9 cellular contexts compared by ENCODE assay signal in genomic region chr15:69668049-69668705, GRCh38.
A peak's percentile ranks its signal among the peaks of the same experiment; 100 is the strongest.
DNase-seq lines count a peak whose midpoint lies in the region; ATAC-seq and TF ChIP-seq lines count a peak whose summit lies in the region.
"Had no signal": no experiment of that assay in that cellular context is flagged by ENCODE, and none has a peak within 500 bp of the region (broad histone marks: within the 10 kb centered on the region; RNA-seq: fewer than 3 reads in every experiment).

No MANE protein-coding gene starts in this region.

- no peak overlapping the region for H3K4me2 ChIP-seq in OCI-LY7 (ENCODE audit: low read length)

- H3K36me3 ChIP-seq in OCI-LY7 (ENCODE audit: insufficient read depth, low read length): no peaks in the 10 kb centered on the region

- peaks cover 30% of the 10 kb centered on the region for H3K4me1 Mint-ChIP-seq in CD4-positive, alpha-beta T cell (ENCODE audit: low read depth)

- peaks cover 13% of the 10 kb centered on the region for H3K4me1 ChIP-seq in OCI-LY7 (ENCODE audit: insufficient read depth, low read length, poor library complexity, severe bottlenecking)

- H3K9me3 Mint-ChIP-seq in CD4-positive, alpha-beta T cell: no peaks in the 10 kb centered on the region

- POLR2A ChIA-PET in CD4-positive, alpha-beta T cell (lab: Charles Lee): no interaction called here
- POLR2A ChIA-PET in OCI-LY7 (lab: Charles Lee): interaction anchor here (1.0 kb wide), 1 partner anchor 85 kb away, joined by 3 read pairs; no protein-coding TSS in a partner anchor

- no TSS peak for BruUV-seq in OCI-LY7 (replicated peaks; lab: Mats Ljungman, UMichigan)

- H3K9me2 ChIP-seq in OCI-LY7 (ENCODE audit: insufficient read depth, low read length): no peaks in the 10 kb centered on the region

- CTCF ChIA-PET in CD4-positive, alpha-beta T cell (lab: Charles Lee): no interaction called here
- CTCF ChIA-PET in OCI-LY7 (lab: Charles Lee; ENCODE audit: unreplicated experiment): interaction anchor here (0.7 kb wide), 1 partner anchor 527 kb away, joined by 5 read pairs; no protein-coding TSS in a partner anchor

- no peaks in the 10 kb centered on the region for H3K79me2 ChIP-seq in OCI-LY7 (ENCODE audit: insufficient read depth, low read depth, low read length)

- no peak for TF ChIP-seq CTCF in CD4-positive, alpha-beta T cell (IDR thresholded peaks at IDR 0.05)
- TF ChIP-seq CTCF in OCI-LY7 (conservative IDR thresholded peaks at IDR 0.05; ENCODE audit: low read length): no peak

- H3K27me3 ChIP-seq in CD4-positive, alpha-beta T cell (ENCODE audit: control insufficient read depth, insufficient read depth, low read length): no peaks in the 10 kb centered on the region
- no peaks in the 10 kb centered on the region for H3K27me3 ChIP-seq in layer of hippocampus (ENCODE audit: control insufficient read depth, insufficient read depth, low read length)

- no peak overlapping the region for H3K4me3 Mint-ChIP-seq in CD4-positive, alpha-beta T cell

- no peak overlapping the region for H3K4me3 ChIP-seq in OCI-LY7 (ENCODE audit: low read depth, low read length, poor library complexity, severe bottlenecking)

- intact Hi-C loops in CD4-positive, alpha-beta T cell (cut with DNase I, micrococcal nuclease): no loop called here
- intact Hi-C loops in OCI-LY7 (cut with micrococcal nuclease; ENCODE audit: unreplicated experiment): no loop called here

- H3K36me3 Mint-ChIP-seq in CD4-positive, alpha-beta T cell (ENCODE audit: low read depth): no peaks in the 10 kb centered on the region

- H3K27ac ChIP-seq in CD4-positive, alpha-beta T cell (ENCODE audit: low read depth, low read length): no peak overlapping the region
- H3K27ac ChIP-seq in OCI-LY7 (ENCODE audit: low read depth, low read length, poor library complexity, severe bottlenecking) (no peak overlapping the region), layer of hippocampus (ENCODE audit: low read depth, low read length) (peak overlapping the region; percentile 18)

- H4K20me1 ChIP-seq in OCI-LY7 (ENCODE audit: insufficient read depth, low read length): no peaks in the 10 kb centered on the region

- no peaks in the 10 kb centered on the region for H3K9me3 ChIP-seq in CD4-positive, alpha-beta T cell (ENCODE audit: control insufficient read depth, low read length)
- H3K9me3 ChIP-seq in OCI-LY7 (ENCODE audit: low read length): no peaks in the 10 kb centered on the region

- peak overlapping the region; percentile 36 for H3K27ac Mint-ChIP-seq in CD4-positive, alpha-beta T cell

- H3K27me3 Mint-ChIP-seq in CD4-positive, alpha-beta T cell: no peaks in the 10 kb centered on the region

- ATAC-seq in CD4-positive, alpha-beta T cell (ENCODE audit: poor library complexity): no peak
- ATAC-seq in GM18907 (IDR thresholded peaks at IDR 0.05; ENCODE audit: unreplicated experiment): peak; percentile 8
- no peak for ATAC-seq in GM21447 (IDR thresholded peaks at IDR 0.05; ENCODE audit: unreplicated experiment)
- ATAC-seq in GM19023 (IDR thresholded peaks at IDR 0.05; ENCODE audit: unreplicated experiment): no peak

- DNase-seq in CD4-positive, alpha-beta T cell: no peak
- DNase-seq in OCI-LY7 (ENCODE audit: low spot score) (peak; percentile 11), NCI-H2081 treated with DMSO at 0.1 percent for 48 hours (lab: John Stamatoyannopoulos, UW) (no peak), OCI-M1 (lab: John Stamatoyannopoulos, UW) (no peak)
- DNase-seq: NCI-H526 treated with DMSO at 0.1 percent for 48 hours had no signal

- no peak overlapping the region for H2AFZ ChIP-seq in OCI-LY7 (ENCODE audit: low read length)
